In genomic region chr1:25628741-25629421, GRCh38 we compare ENCODE assay signal across 20 cellular contexts. TPM values are rescaled to one million over a fixed set of nuclear protein-coding genes. Genes with fewer than 3 reads are reported as not detected.
DNase-seq lines count a peak whose midpoint lies in the region; ATAC-seq and TF ChIP-seq lines count a peak whose summit lies in the region.
"Had no signal": no experiment of that assay in that cellular context is flagged by ENCODE, and none has a peak within 500 bp of the region (broad histone marks: within the 10 kb centered on the region; RNA-seq: fewer than 3 reads in every experiment).

No MANE protein-coding gene starts in this region.

- H3K36me3 Mint-ChIP-seq in CD4-positive, CD25-positive, alpha-beta regulatory T cell, result peaks cover 9% of the 10 kb centered on the region
- H3K36me3 Mint-ChIP-seq in glutamatergic neuron (ENCODE audit: unreplicated experiment), result peaks cover 12% of the 10 kb centered on the region

- no peak for TF ChIP-seq RAD21 in SK-N-SH (IDR thresholded peaks at IDR 0.05; ENCODE audit: low read length)

- H3K27me3 ChIP-seq in SK-N-SH (ENCODE audit: insufficient read depth), result peaks cover 9% of the 10 kb centered on the region; the same call in 1 of the 2 replicates
- peaks cover 8% of the 10 kb centered on the region for H3K27me3 ChIP-seq in CD4-positive, CD25-positive, alpha-beta regulatory T cell (ENCODE audit: control insufficient read depth, insufficient read depth, low read length)
- H3K27me3 ChIP-seq in psoas muscle (ENCODE audit: insufficient read depth in 3 of 3, low read length in 2 of 3), result no peaks in the 10 kb centered on the region
- H3K27me3 ChIP-seq: sigmoid colon, SJCRH30, transverse colon had no signal

- H3K36me3 ChIP-seq in SK-N-SH (replicated peaks in 1 of 2; ENCODE audit: control insufficient read depth in 1 of 2, insufficient read depth in 2 of 2, low read length in 1 of 2) (no peaks in the 10 kb centered on the region), psoas muscle (ENCODE audit: insufficient read depth in 1 of 2, low read depth in 1 of 2) (no peaks in the 10 kb centered on the region)
- H3K36me3 ChIP-seq in CD4-positive, CD25-positive, alpha-beta regulatory T cell (ENCODE audit: control insufficient read depth, insufficient read depth, low read length), result no peaks in the 10 kb centered on the region
- H3K36me3 ChIP-seq: MG63, sigmoid colon, transverse colon had no signal

- TF ChIP-seq CTCF in SK-N-SH (IDR thresholded peaks at IDR 0.05) (no peak), psoas muscle (IDR thresholded peaks at IDR 0.05) (no peak), glutamatergic neuron (IDR thresholded peaks at IDR 0.05; ENCODE audit: partially characterized antibody, unreplicated experiment) (no peak)

- H3K4me3 Mint-ChIP-seq in CD4-positive, CD25-positive, alpha-beta regulatory T cell, result peak overlapping the region; percentile 0 to 57 (median 26)
- H3K4me3 Mint-ChIP-seq in glutamatergic neuron (ENCODE audit: unreplicated experiment), result no peak overlapping the region

- H3K9me2 ChIP-seq in SK-N-SH, result no peaks in the 10 kb centered on the region

- ATAC-seq in SK-N-SH treated with all-trans-retinoic acid at 6 μM for 48 hours (no peak), psoas muscle (no peak)
- peak in 1 of 2 donors; percentile 26 for ATAC-seq in CD4-positive, CD25-positive, alpha-beta regulatory T cell (ENCODE audit: low read depth in 2 of 2)

- no peak for TF ChIP-seq EP300 in SK-N-SH (IDR thresholded peaks at IDR 0.05; ENCODE audit: borderline replicate concordance in 1 of 2, low read depth in 1 of 2, low read length in 1 of 2)

- H3K9me3 Mint-ChIP-seq in CD4-positive, CD25-positive, alpha-beta regulatory T cell, result peaks cover 0 to 5% (median 0%) of the 10 kb centered on the region in 7 donors
- H3K9me3 Mint-ChIP-seq in glutamatergic neuron (ENCODE audit: unreplicated experiment), result no peaks in the 10 kb centered on the region

- peaks cover 22 to 87% (median 48%) of the 10 kb centered on the region in 4 donors for H3K4me1 Mint-ChIP-seq in CD4-positive, CD25-positive, alpha-beta regulatory T cell
- peaks cover under 1% of the 10 kb centered on the region for H3K4me1 Mint-ChIP-seq in glutamatergic neuron (ENCODE audit: low read depth, unreplicated experiment)

- H3K4me1 ChIP-seq in SK-N-SH (ENCODE audit: control insufficient read depth in 1 of 2, insufficient read depth in 2 of 2, low read depth in 1 of 2, low read length in 1 of 2) (0 out of 4 replicates have a peak, but pooled peaks cover 0 to 11% of the 10 kb centered on the region in 2 experiments), psoas muscle (no peaks in the 10 kb centered on the region)
- H3K4me1 ChIP-seq in CD4-positive, CD25-positive, alpha-beta regulatory T cell (ENCODE audit: control insufficient read depth, insufficient read depth, low read length, poor library complexity, severe bottlenecking), result peaks cover 22% of the 10 kb centered on the region

- H3K27ac ChIP-seq in SK-N-SH (ENCODE audit: low read depth in 2 of 2, low read length in 1 of 2) (no peak overlapping the region), psoas muscle (no peak overlapping the region)
- no peak overlapping the region for H3K27ac ChIP-seq in CD4-positive, CD25-positive, alpha-beta regulatory T cell (ENCODE audit: insufficient read depth, low read length, poor library complexity, severe bottlenecking)
- H3K27ac ChIP-seq: 22Rv1, epithelial cell of prostate, sigmoid colon, SJCRH30, transverse colon had no signal

- peaks cover 10% of the 10 kb centered on the region for H3F3A ChIP-seq in SK-N-SH (replicated peaks; ENCODE audit: insufficient read depth)

- H3K9me3 ChIP-seq in SK-N-SH, result no peaks in the 10 kb centered on the region
- no peaks in the 10 kb centered on the region for H3K9me3 ChIP-seq in CD4-positive, CD25-positive, alpha-beta regulatory T cell (ENCODE audit: control insufficient read depth in 2 of 2, low read length in 2 of 2)
- no peaks in the 10 kb centered on the region for H3K9me3 ChIP-seq in psoas muscle
- H3K9me3 ChIP-seq: MG63, transverse colon had no signal

- no peaks in the 10 kb centered on the region for H3K79me2 ChIP-seq in SK-N-SH (ENCODE audit: insufficient read depth)

- no peak for DNase-seq in SK-N-SH
- peak in 2 of 3 donors; percentile 31 to 37 for DNase-seq in CD4-positive, CD25-positive, alpha-beta regulatory T cell
- DNase-seq in NCI-H526 (lab: John Stamatoyannopoulos, UW), result peak; percentile 85 to 92
- DNase-seq in central memory CD4-positive, alpha-beta T cell, result peak; percentile 38
- no peak for DNase-seq in psoas muscle
- DNase-seq in glutamatergic neuron, result no peak
- DNase-seq in dedifferentiated amniotic fluid mesenchymal stem cell (ENCODE audit: extremely low spot score), result no peak
- DNase-seq: activated CD4-positive, alpha-beta T cell treated with anti-CD3 and anti-CD28 coated beads, Interleukin-2, amount 50 U/mL, for 1 hour; DMS79; MG63; NCI-H1436 treated with DMSO at 0.1 percent for 48 hours; NCI-H2171; NCI-H524 treated with DMSO at 0.1 percent for 48 hours; sigmoid colon; SJCRH30; stimulated activated CD4-positive, alpha-beta T cell treated with anti-CD3 and anti-CD28 coated beads, Interleukin-15, amount 100 ng/mL, for 24 hours; transverse colon had no signal

- POLR2A ChIA-PET in SK-N-SH (lab: Yijun Ruan, JAX), result no interaction called here

- CTCF ChIA-PET in SK-N-SH (lab: Yijun Ruan, JAX), result interaction anchor here (2.4 kb wide), 1 partner anchor 10 kb away, joined by 9 read pairs; no protein-coding TSS in a partner anchor

- H3K27me3 Mint-ChIP-seq in CD4-positive, CD25-positive, alpha-beta regulatory T cell, result peaks cover 24% of the 10 kb centered on the region
- no peaks in the 10 kb centered on the region for H3K27me3 Mint-ChIP-seq in glutamatergic neuron (ENCODE audit: unreplicated experiment)

- no peak overlapping the region for H3K9ac ChIP-seq in SK-N-SH

- peak overlapping the region in 1 of 3 donors; percentile 53 for H3K27ac Mint-ChIP-seq in CD4-positive, CD25-positive, alpha-beta regulatory T cell
- no peak overlapping the region for H3K27ac Mint-ChIP-seq in glutamatergic neuron (ENCODE audit: unreplicated experiment)

- H4K20me1 ChIP-seq in SK-N-SH (ENCODE audit: insufficient read depth), result no peaks in the 10 kb centered on the region

- no peak overlapping the region for H2AFZ ChIP-seq in SK-N-SH (ENCODE audit: low read depth)

- 58% methylated on average over 5 of the region's 5 CpGs for WGBS in SK-N-SH (ENCODE audit: low lambda C conversion rate)
- 96 to 98% (median 97%) methylated on average over 5 of the region's 5 CpGs for WGBS in psoas muscle, 3 donors

- no peak overlapping the region for H3K4me2 ChIP-seq in SK-N-SH

- intact Hi-C loops in psoas muscle (cut with DNase I), result no loop called here

- H3K4me3 ChIP-seq in SK-N-SH (ENCODE audit: low read depth in 2 of 2, low read length in 1 of 2), result no peak overlapping the region
- peak overlapping the region; percentile 37 for H3K4me3 ChIP-seq in CD4-positive, CD25-positive, alpha-beta regulatory T cell (ENCODE audit: low read depth, low read length)
- no peak overlapping the region for H3K4me3 ChIP-seq in psoas muscle
- H3K4me3 ChIP-seq: MG63, sigmoid colon, SJCRH30, transverse colon had no signal

TF ChIP-seq in SK-N-SH treated with all-trans-retinoic acid at 6 μM for 48 hours, 23 proteins besides CTCF, POLR2A, EP300 and RAD21:
- TF ChIP-seq PATZ1 (CRISPR knock-in tag; IDR thresholded peaks at IDR 0.05; ENCODE audit: borderline replicate concordance), result no peak
- TF ChIP-seq ZNF70 (CRISPR knock-in tag; IDR thresholded peaks at IDR 0.05), result no peak
- peak; percentile 75 for TF ChIP-seq ZNF8 (CRISPR knock-in tag; IDR thresholded peaks at IDR 0.05)
- no peak for TF ChIP-seq ZC3H10 (CRISPR knock-in tag; IDR thresholded peaks at IDR 0.05)

TF ChIP-seq in SK-N-SH, 30 proteins besides CTCF, POLR2A, EP300 and RAD21:
- TF ChIP-seq USF1 (IDR thresholded peaks at IDR 0.05; ENCODE audit: borderline replicate concordance, low read depth) (no peak), TCF12 (IDR thresholded peaks at IDR 0.05) (no peak), NRF1 (IDR thresholded peaks at IDR 0.05; ENCODE audit: low read depth, low read length) (no peak), GABPA (IDR thresholded peaks at IDR 0.05; ENCODE audit: low read depth) (no peak), RXRA (IDR thresholded peaks at IDR 0.05; ENCODE audit: borderline replicate concordance, low read depth) (no peak), MEF2A (IDR thresholded peaks at IDR 0.05; ENCODE audit: borderline replicate concordance, low read depth) (no peak), PBX3 (IDR thresholded peaks at IDR 0.05) (no peak)
TF ChIP-seq in SK-N-SH: peak in this region for 0.

RNA-seq across cellular contexts. Expression of gene MAN1C1, which starts 12.3 kb away (rescaled TPM):
- polyA plus RNA-seq in SK-N-SH (2012; rRNA removed), result 0.20 and 0.26 TPM in 2 replicates
- 0.21 and 0.32 TPM in 2 replicates for polyA plus RNA-seq in SK-N-SH (2012; cell fraction: cytosol; rRNA removed)
- polyA plus RNA-seq in SK-N-SH (2012; cell fraction: nucleus; rRNA removed), result 0.25 and 0.27 TPM in 2 replicates
- 15.1 TPM for total RNA-seq in CD4-positive, CD25-positive, alpha-beta regulatory T cell
- 1 to 10 TPM; 3.1 to 3.5 (median 3.3) TPM for polyA plus RNA-seq in CD4-positive, CD25-positive, alpha-beta regulatory T cell
- total RNA-seq in psoas muscle, result 1 to 10 TPM; 1.8 to 6.7 (median 2.5) TPM
- 1 to 10 TPM; 1.8 to 2.0 (median 1.9) TPM for polyA plus RNA-seq in psoas muscle
- total RNA-seq in glutamatergic neuron (ENCODE audit: unreplicated experiment), result 5.4 TPM

Comparison
In these comparisons a context has a peak if more than half of its experiments do, and no peak if none do; other contexts are left out.
1. DNase-seq: peak in CD4-positive, CD25-positive, alpha-beta regulatory T cell (2 of 3), NCI-H526 (2 of 2) and central memory CD4-positive, alpha-beta T cell (single experiment); none in SK-N-SH (single experiment), psoas muscle (0 of 2), glutamatergic neuron (single experiment) and dedifferentiated amniotic fluid mesenchymal stem cell (single experiment).